Comparison of ENCODE assay signal across 11 cellular contexts in genomic region chr2:241095594-241096290, GRCh38. TPM values are rescaled to one million over a fixed set of nuclear protein-coding genes. Genes with fewer than 3 reads are reported as not detected.
A peak's percentile ranks its signal among the peaks of the same experiment; 100 is the strongest.
DNase-seq lines count a peak whose midpoint lies in the region; ATAC-seq and TF ChIP-seq lines count a peak whose summit lies in the region.
"Had no signal": no experiment of that assay in that cellular context is flagged by ENCODE, and none has a peak within 500 bp of the region (broad histone marks: within the 10 kb centered on the region; RNA-seq: fewer than 3 reads in every experiment).

No MANE protein-coding gene starts in this region.

- H3K36me3 Mint-ChIP-seq in stimulated activated naive CD8-positive, alpha-beta T cell treated with anti-CD3 and anti-CD28 coated beads, Interleukin-15, Interleukin-2, amounts not matched to agents 100 ng/mL and 50 ng/mL, for 24 hours (ENCODE audit: low read depth) = peaks cover 56% of the 10 kb centered on the region
- peaks cover 52% of the 10 kb centered on the region for H3K36me3 Mint-ChIP-seq in effector memory CD8-positive, alpha-beta T cell (ENCODE audit: insufficient read depth)
- peaks cover 10% of the 10 kb centered on the region for H3K36me3 Mint-ChIP-seq in neural progenitor cell

- ATAC-seq in stimulated activated naive CD8-positive, alpha-beta T cell treated with anti-CD3 and anti-CD28 coated beads, Interleukin-15, Interleukin-2, amounts not matched to agents 100 U/mL and 50 U/mL, for 24 hours = no peak
- peak; percentile 99 for ATAC-seq in effector memory CD8-positive, alpha-beta T cell (replicated peaks)
- ATAC-seq in HG02981 (IDR thresholded peaks at IDR 0.05; ENCODE audit: unreplicated experiment) = no peak

- H3K27me3 ChIP-seq in Karpas-422 (ENCODE audit: low read length) = no peaks in the 10 kb centered on the region
- H3K27me3 ChIP-seq in neural progenitor cell = no peaks in the 10 kb centered on the region
- H3K27me3 ChIP-seq: BE2C had no signal

- H3K4me1 ChIP-seq in Karpas-422 (ENCODE audit: low read length) (peaks cover 22% of the 10 kb centered on the region), neural progenitor cell (no peaks in the 10 kb centered on the region)
- H3K4me1 ChIP-seq: BE2C had no signal

- H3K27ac Mint-ChIP-seq in stimulated activated naive CD8-positive, alpha-beta T cell treated with anti-CD3 and anti-CD28 coated beads, Interleukin-15, Interleukin-2, amounts not matched to agents 100 ng/mL and 50 ng/mL, for 24 hours = peak overlapping the region; percentile 49
- H3K27ac Mint-ChIP-seq in effector memory CD8-positive, alpha-beta T cell = peak overlapping the region; percentile 46 to 96
- no peak overlapping the region for H3K27ac Mint-ChIP-seq in neural progenitor cell

- H2AFZ ChIP-seq in Karpas-422 (ENCODE audit: low read length) (no peak overlapping the region), neural progenitor cell (replicated peaks) (no peak overlapping the region)

- H3K4me1 Mint-ChIP-seq in stimulated activated naive CD8-positive, alpha-beta T cell treated with anti-CD3 and anti-CD28 coated beads, Interleukin-15, Interleukin-2, amounts not matched to agents 100 ng/mL and 50 ng/mL, for 24 hours (ENCODE audit: low read depth) = peaks cover 58% of the 10 kb centered on the region
- H3K4me1 Mint-ChIP-seq in effector memory CD8-positive, alpha-beta T cell (ENCODE audit: low read depth in 2 of 2) = peaks cover 34 to 37% of the 10 kb centered on the region in 2 donors
- no peaks in the 10 kb centered on the region for H3K4me1 Mint-ChIP-seq in neural progenitor cell

- H3K9ac ChIP-seq in Karpas-422 (ENCODE audit: low read length) (no peak overlapping the region), neural progenitor cell (no peak overlapping the region)

- H3K27me3 Mint-ChIP-seq in stimulated activated naive CD8-positive, alpha-beta T cell treated with anti-CD3 and anti-CD28 coated beads, Interleukin-15, Interleukin-2, amounts not matched to agents 100 ng/mL and 50 ng/mL, for 24 hours = no peaks in the 10 kb centered on the region
- H3K27me3 Mint-ChIP-seq in effector memory CD8-positive, alpha-beta T cell = no peaks in the 10 kb centered on the region
- no peaks in the 10 kb centered on the region for H3K27me3 Mint-ChIP-seq in neural progenitor cell (ENCODE audit: insufficient read depth, low read depth)

- no peak for TF ChIP-seq CTCF in neural progenitor cell (IDR thresholded peaks at IDR 0.05)

- H3K9me2 ChIP-seq in Karpas-422 (replicated peaks; ENCODE audit: insufficient read depth, low read length) = no peaks in the 10 kb centered on the region

- no peak for DNase-seq in stimulated activated naive CD8-positive, alpha-beta T cell treated with anti-CD3 and anti-CD28 coated beads, Interleukin-15, Interleukin-2, amounts not matched to agents 100 U/mL and 50 U/mL, for 24 hours
- DNase-seq in activated CD4-positive, alpha-beta T cell treated with anti-CD3 and anti-CD28 coated beads, Interleukin-2, amount 50 U/mL, for 4 hours = peak; percentile 13 to 29
- peak; percentile 22 to 24 (median 23) for DNase-seq in effector memory CD8-positive, alpha-beta T cell
- DNase-seq in Karpas-422 (no peak), neural progenitor cell (ENCODE audit: low spot score) (no peak), T1000 (lab: John Stamatoyannopoulos, UW) (no peak)
- DNase-seq: amygdala, BE2C, MM.1S had no signal

- H4K20me1 ChIP-seq in Karpas-422 (ENCODE audit: insufficient read depth, low read depth, low read length) (peaks cover 11% of the 10 kb centered on the region; the same call in 1 of the 2 replicates), neural progenitor cell (ENCODE audit: low read depth) (peaks cover 17% of the 10 kb centered on the region)

- H3K4me3 Mint-ChIP-seq in stimulated activated naive CD8-positive, alpha-beta T cell treated with anti-CD3 and anti-CD28 coated beads, Interleukin-15, Interleukin-2, amounts not matched to agents 100 ng/mL and 50 ng/mL, for 24 hours = no peak overlapping the region
- H3K4me3 Mint-ChIP-seq in effector memory CD8-positive, alpha-beta T cell = peak overlapping the region in 1 of 2 donors; percentile 63
- H3K4me3 Mint-ChIP-seq in neural progenitor cell = no peak overlapping the region

- H3K36me3 ChIP-seq in Karpas-422 (ENCODE audit: insufficient read depth, low read length) (peaks cover 33% of the 10 kb centered on the region; the same call in 1 of the 2 replicates), neural progenitor cell (peaks cover 4% of the 10 kb centered on the region)

- H3K27ac ChIP-seq in Karpas-422 (ENCODE audit: low read length) (no peak overlapping the region), neural progenitor cell (no peak overlapping the region)

- H3K9me3 ChIP-seq in Karpas-422 (ENCODE audit: low read length) (no peaks in the 10 kb centered on the region), neural progenitor cell (ENCODE audit: low read depth) (no peaks in the 10 kb centered on the region)
- H3K9me3 ChIP-seq: BE2C had no signal

- H3K79me2 ChIP-seq in Karpas-422 (ENCODE audit: low read length) (peaks cover 52% of the 10 kb centered on the region), neural progenitor cell (ENCODE audit: low read depth) (peaks cover 31% of the 10 kb centered on the region)

- H3F3A ChIP-seq in neural progenitor cell (ENCODE audit: low read depth) = peaks cover 4% of the 10 kb centered on the region

- H3K9me3 Mint-ChIP-seq in stimulated activated naive CD8-positive, alpha-beta T cell treated with anti-CD3 and anti-CD28 coated beads, Interleukin-15, Interleukin-2, amounts not matched to agents 100 ng/mL and 50 ng/mL, for 24 hours = no peaks in the 10 kb centered on the region
- H3K9me3 Mint-ChIP-seq in effector memory CD8-positive, alpha-beta T cell = no peaks in the 10 kb centered on the region
- no peaks in the 10 kb centered on the region for H3K9me3 Mint-ChIP-seq in neural progenitor cell

- H3K4me2 ChIP-seq in Karpas-422 (ENCODE audit: low read depth, low read length, poor library complexity, severe bottlenecking) (no peak overlapping the region), neural progenitor cell (no peak overlapping the region)

- H3K4me3 ChIP-seq in Karpas-422 (ENCODE audit: low read length) (no peak overlapping the region), neural progenitor cell (no peak overlapping the region)

RNA-seq across cellular contexts. Expression of gene MTERF4, which starts 6.3 kb away (rescaled TPM):
- 45.1 and 49.5 TPM in 2 replicates for total RNA-seq in Karpas-422 (2014; rRNA removed; shearing (Covaris generic); ENCODE audit: low replicate concordance)
- 42.2 and 58.1 TPM in 2 replicates for total RNA-seq in neural progenitor cell (ENCODE audit: low replicate concordance)

RNA-seq across cellular contexts. Expression of gene PASK, which starts 53.5 kb away (rescaled TPM):
- total RNA-seq in Karpas-422 (2014; rRNA removed; shearing (Covaris generic); ENCODE audit: low replicate concordance) = 17.0 and 23.9 TPM in 2 replicates
- total RNA-seq in neural progenitor cell (ENCODE audit: low replicate concordance) = 20.3 and 35.1 TPM in 2 replicates

RNA-seq across cellular contexts. Expression of gene PPP1R7, which starts 54.5 kb away (rescaled TPM):
- 39.5 and 54.4 TPM in 2 replicates for total RNA-seq in Karpas-422 (2014; rRNA removed; shearing (Covaris generic); ENCODE audit: low replicate concordance)
- 40.0 and 52.9 TPM in 2 replicates for total RNA-seq in neural progenitor cell (ENCODE audit: low replicate concordance)

Comparison
In these comparisons a context has a peak if more than half of its experiments do, and no peak if none do; other contexts are left out.
1. DNase-seq: peak in activated CD4-positive, alpha-beta T cell treated with anti-CD3 and anti-CD28 coated beads, Interleukin-2, amount 50 U/mL, for 4 hours (2 of 2) and effector memory CD8-positive, alpha-beta T cell (3 of 3); none in stimulated activated naive CD8-positive, alpha-beta T cell treated with anti-CD3 and anti-CD28 coated beads, Interleukin-15, Interleukin-2, amounts not matched to agents 100 U/mL and 50 U/mL, for 24 hours (single experiment), Karpas-422 (single experiment), neural progenitor cell (single experiment) and T1000 (single experiment).